In genomic region chr6:27688014-27688586, GRCh38 we compare ENCODE assay signal across 8 cellular contexts.
DNase-seq lines count a peak whose midpoint lies in the region; ATAC-seq, FAIRE-seq and TF ChIP-seq lines count a peak whose summit lies in the region.

No MANE protein-coding gene starts in this region.

- POLR2A ChIA-PET in HepG2 (lab: Yijun Ruan, JAX) = interaction anchor here (1.0 to 2.1 kb wide), 4 partner anchors 16 to 205 kb away, joined by 4 to 6 read pairs (median 4); a partner anchor contains a TSS

- ATAC-seq in GM18870 (IDR thresholded peaks at IDR 0.05; ENCODE audit: unreplicated experiment) (peak; percentile 44), HG03378 (IDR thresholded peaks at IDR 0.05; ENCODE audit: unreplicated experiment) (peak; percentile 57), HepG2 (peak; percentile 83)
- peak; percentile 88 for ATAC-seq in activated CD4-positive, CD25-positive, alpha-beta regulatory T cell treated with anti-CD3 and anti-CD28 coated beads, Interleukin-2, amount 50 U/mL, for 24 hours

- H3K9ac ChIP-seq in HepG2 (ENCODE audit: insufficient read depth, low read depth, low read length) = peak overlapping the region; percentile 62

- peak; percentile 70 for FAIRE-seq in HepG2 (lab: Jason Lieb, UNC)

- WGBS in HepG2 (ENCODE audit: low lambda C conversion rate) = 2% methylated on average over 28 of the region's 28 CpGs

- in situ Hi-C loops in HepG2 (cut with HindIII; ENCODE audit: extremely low pct_ligation_motif_present, low pct_unique_long_range_greater_than_20kb) = no loop called here

- TF ChIP-seq EP300 in HepG2 (IDR thresholded peaks at IDR 0.05; ENCODE audit: low read depth in 2 of 2, low read length in 2 of 2) (0 out of 4 replicates have a peak, but pooled peaks of 1 of the 2 experiments have one; percentile 22), HepG2 (CRISPR knock-in tag; IDR thresholded peaks at IDR 0.05; ENCODE audit: borderline replicate concordance) (no peak)

- TF ChIP-seq CTCF in choroid plexus epithelial cell (conservative IDR thresholded peaks at IDR 0.05; ENCODE audit: low read depth, low read length) (no peak), HepG2 (CRISPR knock-in tag; IDR thresholded peaks at IDR 0.05) (0 out of 2 replicates have a peak, but pooled peaks have one; percentile 17)

- H3K4me1 ChIP-seq in ACC112 (ENCODE audit: control insufficient read depth, insufficient read depth, low read length, unreplicated experiment) (no peaks in the 10 kb centered on the region), HepG2 (ENCODE audit: insufficient read depth, low read length) (peaks cover 49% of the 10 kb centered on the region)

- TF ChIP-seq POLR2A in HepG2 (IDR thresholded peaks at IDR 0.05; ENCODE audit: insufficient read depth in 1 of 2, low read depth in 2 of 2, low read length in 2 of 2) = no peak

- H3K4me3 ChIP-seq in ACC112 (ENCODE audit: low read depth, low read length) (peak overlapping the region; percentile 78), choroid plexus epithelial cell (ENCODE audit: low read depth, low read length) (peak overlapping the region; percentile 71), HepG2 (replicated peaks in 1 of 3; ENCODE audit: insufficient read depth in 1 of 3, low read depth in 2 of 3, low read length in 3 of 3) (peak overlapping the region; percentile 65 to 93 (median 78))

- H3K79me2 ChIP-seq in ACC112 (ENCODE audit: control insufficient read depth, insufficient read depth, low read length, unreplicated experiment) (no peaks in the 10 kb centered on the region), HepG2 (ENCODE audit: insufficient read depth, low read length) (no peaks in the 10 kb centered on the region)

- 0 out of 2 replicates have a peak, but pooled peaks have one; percentile 22 for TF ChIP-seq RAD21 in HepG2 (CRISPR knock-in tag; IDR thresholded peaks at IDR 0.05)

- BruUV-seq in HepG2 (replicated peaks; lab: Mats Ljungman, UMichigan) = no TSS peak

- no peaks in the 10 kb centered on the region for H3K27me3 ChIP-seq in ACC112 (ENCODE audit: insufficient read depth, low read length)
- no peaks in the 10 kb centered on the region; a peak in 1 of 5 replicates for H3K27me3 ChIP-seq in HepG2 (ENCODE audit: control insufficient read depth in 1 of 2, insufficient read depth in 2 of 2, low read length in 2 of 2)

- no peaks in the 10 kb centered on the region for H4K20me1 ChIP-seq in HepG2 (ENCODE audit: insufficient read depth, low read length)

- peak; percentile 92 for DNase-seq in NCI-H446 treated with DMSO at 0.1 percent for 48 hours (lab: John Stamatoyannopoulos, UW)
- peak; percentile 90 for DNase-seq in choroid plexus epithelial cell (ENCODE audit: low read depth)
- DNase-seq in HepG2 (ENCODE audit: low spot score) = peak; percentile 93
- DNase-seq in stimulated activated CD4-positive, alpha-beta T cell treated with anti-CD3 and anti-CD28 coated beads, Interleukin-2, amount 100 ng/mL, for 48 hours = peak; percentile 84 to 87

- intact Hi-C loops in HepG2 (cut with micrococcal nuclease; ENCODE audit: unreplicated experiment) = loop anchor here (1.0 to 10.0 kb wide), 3 partner anchors 93 to 215 kb away; no protein-coding TSS in a partner anchor

- CTCF ChIA-PET in HepG2 (lab: Yijun Ruan, JAX; ENCODE audit: low intra/inter-chr PET ratio, low total read pairs) = interaction anchor here (1.2 to 1.3 kb wide), 2 partner anchors 500 to 526 kb away, joined by 4 to 5 read pairs; no protein-coding TSS in a partner anchor

- H2AFZ ChIP-seq in ACC112 (ENCODE audit: low read length, unreplicated experiment) (peak overlapping the region; percentile 62), HepG2 (ENCODE audit: low read length) (peak overlapping the region; percentile 93)

- peak overlapping the region; percentile 21; the same call in 1 of the 2 replicates for H3K27ac ChIP-seq in ACC112 (ENCODE audit: low read depth, low read length)
- peak overlapping the region; percentile 15 for H3K27ac ChIP-seq in HepG2 (ENCODE audit: extremely low read length, insufficient read depth, low read length)

- no peaks in the 10 kb centered on the region for H3K9me3 ChIP-seq in HepG2 (ENCODE audit: low read length)

- peak overlapping the region; percentile 88 for H3K4me2 ChIP-seq in HepG2 (ENCODE audit: low read depth, low read length)

- H3K36me3 ChIP-seq in ACC112 (ENCODE audit: insufficient read depth, low read length) (no peaks in the 10 kb centered on the region), HepG2 (replicated peaks in 1 of 2; ENCODE audit: control insufficient read depth in 1 of 2, insufficient read depth in 2 of 2, low read length in 2 of 2) (no peaks in the 10 kb centered on the region)

TF ChIP-seq in HepG2, 621 proteins besides CTCF, POLR2A, EP300 and RAD21 (continues in another document):
- TF ChIP-seq CREM (IDR thresholded peaks at IDR 0.05) (peak; percentile 58), CREM (CRISPR knock-in tag; IDR thresholded peaks at IDR 0.05) (peak; percentile 6; the same call in 1 of the 2 replicates), ZNF800 (CRISPR knock-in tag; IDR thresholded peaks at IDR 0.05) (peak; percentile 89), ZNF839 (CRISPR knock-in tag; IDR thresholded peaks at IDR 0.05; ENCODE audit: borderline replicate concordance) (no peak), ZNF841 (CRISPR knock-in tag; IDR thresholded peaks at IDR 0.05; ENCODE audit: borderline replicate concordance) (no peak), ZNF597 (CRISPR knock-in tag; IDR thresholded peaks at IDR 0.05) (no peak), NAIF1 (CRISPR knock-in tag; IDR thresholded peaks at IDR 0.05; ENCODE audit: borderline replicate concordance) (peak; percentile 90), ZFP82 (CRISPR knock-in tag; IDR thresholded peaks at IDR 0.05; ENCODE audit: borderline replicate concordance) (0 out of 2 replicates have a peak, but pooled peaks have one; percentile 67), ZBTB10 (CRISPR knock-in tag; IDR thresholded peaks at IDR 0.05; ENCODE audit: borderline replicate concordance) (no peak; the same call in 1 of the 2 replicates), DBP (CRISPR knock-in tag; IDR thresholded peaks at IDR 0.05; ENCODE audit: not compliant biosample characterization) (no peak), NR1H2 (CRISPR knock-in tag; IDR thresholded peaks at IDR 0.05; ENCODE audit: borderline replicate concordance, low read depth) (no peak), SRSF1 (optimal IDR thresholded peaks at IDR 0.05; ENCODE audit: low read depth, low read length) (no peak), ZNF891 (CRISPR knock-in tag; IDR thresholded peaks at IDR 0.05) (no peak)

Comparison
In these comparisons a context has a peak if more than half of its experiments do, and no peak if none do; other contexts are left out.
1. Peak in every context shown above with its lines: DNase-seq, ATAC-seq, H3K4me3 ChIP-seq and H3K27ac ChIP-seq.